In genomic region chr18:3008546-3008945, GRCh38 we compare ENCODE assay signal across 16 cellular contexts. TPM values are rescaled to one million over a fixed set of nuclear protein-coding genes. Genes with fewer than 3 reads are reported as not detected.
DNase-seq lines count a peak whose midpoint lies in the region; TF ChIP-seq lines count a peak whose summit lies in the region.
"Had no signal": no experiment of that assay in that cellular context is flagged by ENCODE, and none has a peak within 500 bp of the region (broad histone marks: within the 10 kb centered on the region; RNA-seq: fewer than 3 reads in every experiment).

No MANE protein-coding gene starts in this region.

- no peaks in the 10 kb centered on the region for H3K27me3 ChIP-seq in GM23248 (replicated peaks; ENCODE audit: insufficient read depth)
- H3K27me3 ChIP-seq in kidney epithelial cell (ENCODE audit: control insufficient read depth, insufficient read depth, low read length) = no peaks in the 10 kb centered on the region
- H3K27me3 ChIP-seq: heart left ventricle had no signal

- no peak overlapping the region for H3K9ac ChIP-seq in GM23248

- H3K4me2 ChIP-seq in GM23248 (ENCODE audit: unreplicated experiment) = no peak overlapping the region

- TF ChIP-seq CTCF in kidney epithelial cell (IDR thresholded peaks at IDR 0.05; ENCODE audit: insufficient read depth, low read length, poor library complexity, severe bottlenecking) (no peak), GM13976 (IDR thresholded peaks at IDR 0.05; ENCODE audit: borderline replicate concordance, control extremely low read depth, extremely low read depth, insufficient read depth, missing control alignments) (no peak)

- H4K20me1 ChIP-seq in GM23248 (ENCODE audit: insufficient read depth) = 0 out of 2 replicates have a peak, but pooled peaks cover 8% of the 10 kb centered on the region

- WGBS in GM23248 (ENCODE audit: low coverage in 1 of 2, low lambda C conversion rate in 2 of 2, missing lambda C conversion rate in 2 of 2), 2 experiments = 39 to 42% methylated on average over 4 of the region's 4 CpGs

- no peaks in the 10 kb centered on the region for H3K9me3 ChIP-seq in GM23248 (ENCODE audit: low read depth)
- H3K9me3 ChIP-seq: heart left ventricle had no signal

- no peak overlapping the region for H3K4me3 ChIP-seq in GM23248
- H3K4me3 ChIP-seq in kidney epithelial cell (ENCODE audit: low read depth, low read length) = no peak overlapping the region
- H3K4me3 ChIP-seq: coronary artery, heart left ventricle, K562 had no signal

- intact Hi-C loops in posterior vena cava (cut with DNase I) = no loop called here

- H3K27ac ChIP-seq in GM23248 = peak overlapping the region; percentile 49
- H3K27ac ChIP-seq: coronary artery, heart left ventricle had no signal

- DNase-seq in AG08396 (ENCODE audit: low spot score) (peak; percentile 52), GM23248 (peak; percentile 86), amniotic epithelial cell (ENCODE audit: low read depth) (peak; percentile 77), kidney epithelial cell (ENCODE audit: low read depth) (peak; percentile 14), GM13976 (ENCODE audit: low spot score) (no peak), posterior vena cava (ENCODE audit: low spot score) (no peak), NAMALWA (ENCODE audit: low spot score) (no peak)
- DNase-seq in activated CD8-positive, alpha-beta memory T cell treated with anti-CD3 and anti-CD28 coated beads, Interleukin-2, amount 50 U/mL, for 48 hours = no peak
- DNase-seq: activated CD4-positive, alpha-beta T cell treated with anti-CD3 and anti-CD28 coated beads, Interleukin-2, amount 50 U/mL, for 1 hour; activated naive CD4-positive, alpha-beta T cell treated with Interleukin-2 at 50 U/mL for 16 hours; H9; heart left ventricle; NCI-H2029 treated with DMSO at 0.1 percent for 48 hours; nucleus accumbens had no signal

- in situ Hi-C loops in GM23248 (cut with MboI) = no loop called here
- in situ Hi-C loops in GM13976 (cut with MboI; ENCODE audit: low sequenced_read_pairs, unreplicated experiment) = no loop called here

- H2AFZ ChIP-seq in GM23248 = no peak overlapping the region

- peaks cover 7% of the 10 kb centered on the region for H3F3A ChIP-seq in GM23248 (ENCODE audit: insufficient read depth)

- H3K9me2 ChIP-seq in GM23248 (ENCODE audit: insufficient read depth) = no peaks in the 10 kb centered on the region

- H3K4me1 ChIP-seq in GM23248 (ENCODE audit: insufficient read depth) = peaks cover 9% of the 10 kb centered on the region; the same call in 1 of the 2 replicates

- H3K79me2 ChIP-seq in GM23248 (ENCODE audit: insufficient read depth) = peaks cover 89% of the 10 kb centered on the region

- H3K36me3 ChIP-seq in GM23248 (ENCODE audit: low read depth) (peaks cover 5% of the 10 kb centered on the region; the same call in 1 of the 2 replicates), kidney epithelial cell (ENCODE audit: control insufficient read depth, insufficient read depth, low read length) (no peaks in the 10 kb centered on the region)

RNA-seq across cellular contexts. Expression of gene LPIN2, which starts 4.4 kb away (rescaled TPM):
- total RNA-seq in GM23248 (2014; rRNA removed; shearing (Covaris generic)) = 29.2 and 33.9 TPM in 2 replicates
- polyA plus RNA-seq in GM23248 (2016; fragmentation: Nextera tagmentation; extraction: Ambion mirVana) = 19.5 and 19.8 TPM in 2 replicates
- total RNA-seq in kidney epithelial cell = 20.0 and 24.9 TPM in 2 replicates
- 10 to 100 TPM; 23.8 to 27.3 TPM for total RNA-seq in posterior vena cava

Comparison
In these comparisons a context has a peak if more than half of its experiments do, and no peak if none do; other contexts are left out.
1. DNase-seq: peak in AG08396 (single experiment), GM23248 (single experiment), amniotic epithelial cell (single experiment) and kidney epithelial cell (single experiment); none in GM13976 (single experiment), posterior vena cava (single experiment), activated CD8-positive, alpha-beta memory T cell treated with anti-CD3 and anti-CD28 coated beads, Interleukin-2, amount 50 U/mL, for 48 hours (single experiment) and NAMALWA (single experiment).